Comparison of ENCODE assay signal across 8 cellular contexts in the genomic region with DNA sequence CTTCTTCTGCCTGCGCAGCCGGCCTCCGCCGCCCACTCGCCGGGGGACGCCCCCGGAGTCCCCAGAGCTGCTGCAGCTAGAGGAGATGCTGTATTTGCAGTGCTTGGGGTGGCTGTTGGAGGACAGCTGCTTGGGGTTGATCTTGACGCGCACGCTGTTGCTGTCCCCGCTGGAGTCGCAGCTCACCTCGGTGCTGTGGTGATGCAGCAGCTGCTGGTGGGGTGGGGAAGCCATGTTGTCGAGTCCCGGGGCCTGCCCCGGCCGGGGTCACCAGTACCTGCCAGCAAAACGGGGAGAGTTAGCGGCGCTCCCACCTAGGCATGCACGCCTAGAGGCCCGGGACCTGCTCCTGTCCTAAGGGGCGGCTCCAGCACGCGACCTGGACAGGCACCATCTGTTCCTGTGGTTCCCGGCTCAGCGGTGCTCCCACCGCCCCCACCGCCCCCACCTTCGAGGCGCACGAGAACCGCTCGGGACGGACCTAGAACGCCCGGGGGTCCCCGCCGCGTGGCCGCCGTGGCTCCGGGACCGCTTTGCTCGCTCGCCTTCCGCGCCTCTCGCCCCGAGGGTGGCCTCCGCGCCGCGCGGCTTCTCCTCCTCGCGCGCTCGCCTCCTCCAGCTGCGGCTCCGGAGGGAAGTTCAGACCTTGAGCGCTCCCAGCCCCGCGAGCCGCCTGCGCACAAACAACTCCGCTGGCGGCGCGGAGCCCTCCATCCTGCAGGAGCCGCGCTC. TPM values are rescaled to one million over a fixed set of nuclear protein-coding genes. Genes with fewer than 3 reads are reported as not detected.
DNase-seq lines count a peak whose midpoint lies in the region; ATAC-seq and TF ChIP-seq lines count a peak whose summit lies in the region.

No MANE protein-coding gene starts in this region.

- no peak overlapping the region for H3K27ac ChIP-seq in RWPE2 (ENCODE audit: poor library complexity, severe bottlenecking)

- ATAC-seq in HG03159 (IDR thresholded peaks at IDR 0.05; ENCODE audit: unreplicated experiment) (peak; percentile 26), RWPE2 (ENCODE audit: low read depth) (peak; percentile 70), left cardiac atrium (peak; percentile 43 to 65), HG03097 (IDR thresholded peaks at IDR 0.05; ENCODE audit: low FRiP score, unreplicated experiment) (no peak)
- ATAC-seq in activated naive CD8-positive, alpha-beta T cell treated with anti-CD3 and anti-CD28 coated beads, Interleukin-2, amount 10 ng/mL, durations not matched to agents 7 days and 5 days (ENCODE audit: low read depth): peak; percentile 44

- DNase-seq in NCI-H2081 (lab: John Stamatoyannopoulos, UW): peak; percentile 21 to 45
- DNase-seq in NCI-H2081 treated with DMSO at 0.1 percent for 48 hours (lab: John Stamatoyannopoulos, UW): no peak
- DNase-seq in RWPE2 (ENCODE audit: low spot score): peak; percentile 74
- DNase-seq in activated naive CD8-positive, alpha-beta T cell treated with anti-CD3 and anti-CD28 coated beads, Interleukin-2, amount 10 ng/mL, durations not matched to agents 7 days and 5 days: peak; percentile 68
- peak; percentile 76 for DNase-seq in left cardiac atrium
- peak; percentile 41 for DNase-seq in progenitor cell of endocrine pancreas (ENCODE audit: low spot score, unreplicated experiment)

- H3K9me3 ChIP-seq in RWPE2 (ENCODE audit: severe bottlenecking): no peaks in the 10 kb centered on the region

- no peak overlapping the region for H3K27ac Mint-ChIP-seq in activated naive CD8-positive, alpha-beta T cell treated with anti-CD3 and anti-CD28 coated beads, Interleukin-2, amount 10 ng/mL, durations not matched to agents 7 days and 5 days
- no peak overlapping the region for H3K27ac Mint-ChIP-seq in progenitor cell of endocrine pancreas

- peaks cover 5% of the 10 kb centered on the region; the same call in 1 of the 2 replicates for H3K36me3 ChIP-seq in RWPE2 (ENCODE audit: low read depth)

- H3K4me3 ChIP-seq in RWPE2 (ENCODE audit: severe bottlenecking): peak overlapping the region; percentile 90

- POLR2A ChIA-PET in activated naive CD8-positive, alpha-beta T cell treated with anti-CD3 and anti-CD28 coated beads, Interleukin-2, amount 10 ng/mL, durations not matched to agents 7 days and 5 days (lab: Charles Lee): interaction anchor here (0.8 to 1.0 kb wide), 2 partner anchors 14 to 68 kb away, joined by 3 read pairs; no protein-coding TSS in a partner anchor

- intact Hi-C loops in left cardiac atrium (cut with DNase I): loop anchor here in 1 of 2 donors (5.0 to 10.0 kb wide), 2 partner anchors 133 to 139 kb away; no protein-coding TSS in a partner anchor

- H3K27me3 ChIP-seq in RWPE2 (ENCODE audit: insufficient read depth, poor library complexity, severe bottlenecking): no peaks in the 10 kb centered on the region

- H3K27me3 Mint-ChIP-seq in activated naive CD8-positive, alpha-beta T cell treated with anti-CD3 and anti-CD28 coated beads, Interleukin-2, amount 10 ng/mL, durations not matched to agents 7 days and 5 days: peaks cover 17% of the 10 kb centered on the region
- H3K27me3 Mint-ChIP-seq in progenitor cell of endocrine pancreas: peaks cover 56% of the 10 kb centered on the region

- peaks cover 7% of the 10 kb centered on the region for H3K4me1 ChIP-seq in RWPE2 (ENCODE audit: insufficient read depth, poor library complexity, severe bottlenecking)

- peak overlapping the region; percentile 74 for H3K4me3 Mint-ChIP-seq in activated naive CD8-positive, alpha-beta T cell treated with anti-CD3 and anti-CD28 coated beads, Interleukin-2, amount 10 ng/mL, durations not matched to agents 7 days and 5 days
- H3K4me3 Mint-ChIP-seq in progenitor cell of endocrine pancreas (ENCODE audit: low read depth): peak overlapping the region; percentile 68

- peaks cover 39% of the 10 kb centered on the region for H3K4me1 Mint-ChIP-seq in activated naive CD8-positive, alpha-beta T cell treated with anti-CD3 and anti-CD28 coated beads, Interleukin-2, amount 10 ng/mL, durations not matched to agents 7 days and 5 days
- peaks cover 7% of the 10 kb centered on the region for H3K4me1 Mint-ChIP-seq in progenitor cell of endocrine pancreas (ENCODE audit: low read depth)

- H3K9me3 Mint-ChIP-seq in activated naive CD8-positive, alpha-beta T cell treated with anti-CD3 and anti-CD28 coated beads, Interleukin-2, amount 10 ng/mL, durations not matched to agents 7 days and 5 days: no peaks in the 10 kb centered on the region
- no peaks in the 10 kb centered on the region for H3K9me3 Mint-ChIP-seq in progenitor cell of endocrine pancreas (ENCODE audit: low read depth)

- TF ChIP-seq CTCF in RWPE2 (IDR thresholded peaks at IDR 0.05; ENCODE audit: poor library complexity, severe bottlenecking) (no peak), progenitor cell of endocrine pancreas (IDR thresholded peaks at IDR 0.05; ENCODE audit: unreplicated experiment) (peak; percentile 9)

- peaks cover 7% of the 10 kb centered on the region for H3K36me3 Mint-ChIP-seq in activated naive CD8-positive, alpha-beta T cell treated with anti-CD3 and anti-CD28 coated beads, Interleukin-2, amount 10 ng/mL, durations not matched to agents 7 days and 5 days
- H3K36me3 Mint-ChIP-seq in progenitor cell of endocrine pancreas (ENCODE audit: insufficient read depth): peaks cover 6% of the 10 kb centered on the region

RNA-seq across cellular contexts. Expression of gene ADCY9, which starts 0.9 kb away (rescaled TPM):
- 10 to 100 TPM in 1 of 2 experiments, 1 to 10 TPM in 1; 9.9 to 10.1 TPM for total RNA-seq in activated naive CD8-positive, alpha-beta T cell treated with anti-CD3 and anti-CD28 coated beads, Interleukin-2, amount 10 ng/mL, durations not matched to agents 7 days and 5 days
- total RNA-seq in left cardiac atrium: 10 to 100 TPM; 22.6 to 25.9 TPM
- total RNA-seq in progenitor cell of endocrine pancreas: 4.9 and 6.9 TPM in 2 replicates
